12 cellular contexts compared by ENCODE assay signal in genomic region chr15:67023517-67024321, GRCh38. TPM values are rescaled to one million over a fixed set of nuclear protein-coding genes. Genes with fewer than 3 reads are reported as not detected.
DNase-seq lines count a peak whose midpoint lies in the region; ATAC-seq and TF ChIP-seq lines count a peak whose summit lies in the region.
"Had no signal": no experiment of that assay in that cellular context is flagged by ENCODE, and none has a peak within 500 bp of the region (broad histone marks: within the 10 kb centered on the region; RNA-seq: fewer than 3 reads in every experiment).

No MANE protein-coding gene starts in this region.

- peak overlapping the region; percentile 91 for H3K27ac Mint-ChIP-seq in HFFc6
- H3K27ac Mint-ChIP-seq: T-helper 1 cell treated with Interleukin-12 subunit alpha and Interleukin-12 subunit beta and Interleukin-4 antibody, amounts not matched to agents 30 μg/mL and 1 μg/mL, for 36 hours had no signal

- DNase-seq in HFFc6: no peak
- DNase-seq in adrenal gland: peak in 2 of 7 donors; percentile 33
- no peak for DNase-seq in left colon
- no peak for DNase-seq in iPS-NIHi7 (ENCODE audit: extremely low spot score)
- no peak for DNase-seq in KBM-7
- DNase-seq: DMS79 treated with DMSO at 0.1 percent for 48 hours, natural killer cell, NCI-H1105 had no signal

- ATAC-seq in left colon (peak; percentile 5), GM18907 (IDR thresholded peaks at IDR 0.05; ENCODE audit: unreplicated experiment) (no peak), HG02973 (IDR thresholded peaks at IDR 0.05; ENCODE audit: unreplicated experiment) (no peak)
- ATAC-seq: natural killer cell had no signal

- 72 to 79% (median 75%) methylated on average over 7 to 8 of the region's 8 CpGs for WGBS in adrenal gland, 4 donors

- in situ Hi-C loops in KBM-7 (cut with MboI; ENCODE audit: low pct_unique_long_range_greater_than_20kb, low sequenced_read_pairs): no loop called here

- H3K4me1 Mint-ChIP-seq in HFFc6 (ENCODE audit: low read depth): peaks cover 70% of the 10 kb centered on the region

- no peaks in the 10 kb centered on the region for H3K36me3 Mint-ChIP-seq in HFFc6 (ENCODE audit: low read depth)
- H3K36me3 Mint-ChIP-seq: natural killer cell had no signal

- intact Hi-C loops in adrenal gland (cut with DNase I): no loop called here
- intact Hi-C loops in left colon (cut with DNase I, micrococcal nuclease): no loop called here

- H3K9me3 ChIP-seq in adrenal gland (replicated peaks in 1 of 3): no peaks in the 10 kb centered on the region

- no peaks in the 10 kb centered on the region for H3K9me3 Mint-ChIP-seq in HFFc6
- H3K9me3 Mint-ChIP-seq: natural killer cell; T-helper 1 cell treated with Interleukin-12 subunit alpha and Interleukin-12 subunit beta and Interleukin-4 antibody, amounts not matched to agents 30 μg/mL and 1 μg/mL, for 36 hours had no signal

- H3K27ac ChIP-seq in adrenal gland: peak overlapping the region in 4 of 5 donors; percentile 35 to 76 (median 63)
- H3K27ac ChIP-seq in skin epidermis: peak overlapping the region in 17 of 21 experiments; percentile 8 to 73 (median 55)

- peaks cover 32 to 40% of the 10 kb centered on the region in 2 donors for H3K4me1 ChIP-seq in adrenal gland (replicated peaks in 1 of 2)

- H3K4me3 ChIP-seq in adrenal gland (no peak overlapping the region), skin epidermis (no peak overlapping the region)

- H3K27me3 Mint-ChIP-seq in HFFc6 (ENCODE audit: insufficient read depth): peaks cover 1% of the 10 kb centered on the region

- H3K36me3 ChIP-seq in adrenal gland (replicated peaks in 1 of 2): no peaks in the 10 kb centered on the region

- peak overlapping the region; percentile 64 for H3K4me3 Mint-ChIP-seq in HFFc6
- H3K4me3 Mint-ChIP-seq: natural killer cell; T-helper 1 cell treated with Interleukin-12 subunit alpha and Interleukin-12 subunit beta and Interleukin-4 antibody, amounts not matched to agents 30 μg/mL and 1 μg/mL, for 36 hours had no signal

- no peak for TF ChIP-seq POLR2A in adrenal gland (IDR thresholded peaks at IDR 0.05)

- no peak for TF ChIP-seq CTCF in HFFc6 (IDR thresholded peaks at IDR 0.05)
- TF ChIP-seq CTCF in adrenal gland (IDR thresholded peaks at IDR 0.05): no peak

- no peaks in the 10 kb centered on the region for H3K27me3 ChIP-seq in adrenal gland

RNA-seq across cellular contexts. Expression of gene SMAD3, which starts 41.7 kb away (rescaled TPM):
- total RNA-seq in HFFc6 (2021; fragmentation: NEBNext Ultra II Directional; extraction: Animal tissue kit (Norgen Biotek cat#: 25700)): 100 to 1,000 TPM in 4 of 6 experiments, 10 to 100 TPM in 2; 54.3 to 132 (median 118) TPM
- 10 to 100 TPM in 5 of 8 donors, 1 to 10 TPM in 3; 6.7 to 92.0 (median 15.2) TPM for total RNA-seq in adrenal gland
- 1 to 10 TPM; 6.4 to 7.8 (median 7.2) TPM for polyA plus RNA-seq in adrenal gland
- total RNA-seq in left colon: 10 to 100 TPM; 33.3 to 60.7 TPM
